ENCODE assay signal across 1 cellular context in genomic region chr2:24824966-24825882, GRCh38.
TF ChIP-seq lines count a peak whose summit lies in the region.

No MANE protein-coding gene starts in this region.

TF ChIP-seq in WTC11, 78 proteins besides CTCF, POLR2A, EP300 and RAD21 (continued from another document):
- TF ChIP-seq E2F1 (CRISPR knock-in tag; IDR thresholded peaks at IDR 0.05): no peak
- TF ChIP-seq MAX (CRISPR knock-in tag; IDR thresholded peaks at IDR 0.05): no peak
